In genomic region chr16:9033125-9033830, GRCh38 we compare ENCODE assay signal across 7 cellular contexts. TPM values are rescaled to one million over a fixed set of nuclear protein-coding genes. Genes with fewer than 3 reads are reported as not detected.
A peak's percentile ranks its signal among the peaks of the same experiment; 100 is the strongest.
DNase-seq lines count a peak whose midpoint lies in the region; ATAC-seq and TF ChIP-seq lines count a peak whose summit lies in the region.

No MANE protein-coding gene starts in this region.

- DNase-seq in ELR (ENCODE audit: low read depth) (peak; percentile 82), amniotic epithelial cell (ENCODE audit: low read depth) (peak; percentile 86), kidney epithelial cell (ENCODE audit: low read depth) (no peak), activated T-cell treated with anti-CD3 and anti-CD28 coated beads for 4 hours (no peak)

- H2AFZ ChIP-seq in KMS-11 (ENCODE audit: low read depth): no peak overlapping the region

- no peaks in the 10 kb centered on the region for H3K79me2 ChIP-seq in KMS-11 (ENCODE audit: insufficient read depth, low read depth)

- no peak overlapping the region for H3K27ac ChIP-seq in KMS-11

- ATAC-seq in GM18498 (IDR thresholded peaks at IDR 0.05; ENCODE audit: unreplicated experiment) (no peak), GM21786 (IDR thresholded peaks at IDR 0.05; ENCODE audit: unreplicated experiment) (no peak)

- no peak overlapping the region for H3K9ac ChIP-seq in KMS-11

- no peak overlapping the region for H3K4me2 ChIP-seq in KMS-11

- no peaks in the 10 kb centered on the region for H3K27me3 ChIP-seq in KMS-11 (ENCODE audit: insufficient read depth, low read depth)
- no peaks in the 10 kb centered on the region for H3K27me3 ChIP-seq in kidney epithelial cell (ENCODE audit: control insufficient read depth, insufficient read depth, low read length)

- TF ChIP-seq CTCF in KMS-11 (conservative IDR thresholded peaks at IDR 0.05; ENCODE audit: low read depth, low read length) (peak; percentile 50), kidney epithelial cell (IDR thresholded peaks at IDR 0.05; ENCODE audit: insufficient read depth, low read length, poor library complexity, severe bottlenecking) (peak; percentile 54)

- H3K4me1 ChIP-seq in KMS-11 (ENCODE audit: low read depth, poor library complexity, severe bottlenecking): no peaks in the 10 kb centered on the region

- H4K20me1 ChIP-seq in KMS-11 (ENCODE audit: insufficient read depth): no peaks in the 10 kb centered on the region

- no peaks in the 10 kb centered on the region for H3K36me3 ChIP-seq in KMS-11 (ENCODE audit: insufficient read depth)
- no peaks in the 10 kb centered on the region for H3K36me3 ChIP-seq in kidney epithelial cell (ENCODE audit: control insufficient read depth, insufficient read depth, low read length)

- H3K4me3 ChIP-seq in KMS-11 (IDR thresholded peaks at IDR 0.05; ENCODE audit: insufficient read depth, low read depth, low read length): no peak overlapping the region
- H3K4me3 ChIP-seq in kidney epithelial cell (ENCODE audit: low read depth, low read length): no peak overlapping the region

RNA-seq across cellular contexts. Expression of gene HAPSTR1, which starts 58.2 kb away (rescaled TPM):
- 75.3 and 78.2 TPM in 2 replicates for total RNA-seq in kidney epithelial cell

Comparison
In these comparisons a context has a peak if more than half of its experiments do, and no peak if none do; other contexts are left out.
1. DNase-seq: peak in ELR (single experiment) and amniotic epithelial cell (single experiment); none in kidney epithelial cell (single experiment) and activated T-cell treated with anti-CD3 and anti-CD28 coated beads for 4 hours (single experiment).